ENCODE assay signal across 33 cellular contexts in the genomic region with DNA sequence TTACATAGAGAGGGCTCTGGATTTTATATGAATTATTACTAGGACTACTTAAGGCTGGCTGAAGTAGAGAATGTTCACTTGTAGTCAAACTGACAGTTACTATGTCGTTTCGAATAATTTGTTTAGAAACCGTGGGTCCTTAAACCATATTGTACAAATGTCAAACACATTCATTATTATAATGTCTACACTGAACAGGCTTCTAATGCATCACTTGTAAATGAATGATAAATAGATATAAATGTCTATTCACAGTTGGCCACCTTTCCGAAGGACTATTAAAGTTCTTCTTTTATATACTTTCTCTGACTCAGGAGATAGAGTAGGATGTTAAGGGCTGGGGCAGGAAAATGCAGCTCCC.
A peak's percentile ranks its signal among the peaks of the same experiment; 100 is the strongest.
DNase-seq lines count a peak whose midpoint lies in the region; ATAC-seq and TF ChIP-seq lines count a peak whose summit lies in the region.
"Had no signal": no experiment of that assay in that cellular context is flagged by ENCODE, and none has a peak within 500 bp of the region (broad histone marks: within the 10 kb centered on the region; RNA-seq: fewer than 3 reads in every experiment).

No MANE protein-coding gene starts in this region.

- peak overlapping the region in 2 of 3 experiments; percentile 32 to 35 for H3K27ac Mint-ChIP-seq in nephron
- H3K27ac Mint-ChIP-seq: B cell; CD14-positive monocyte; CD4-positive, alpha-beta memory T cell; CD4-positive, alpha-beta T cell; CD4-positive, CD25-positive, alpha-beta regulatory T cell; CD8-positive, alpha-beta memory T cell; CD8-positive, alpha-beta T cell had no signal

- peaks cover 0 to 4% of the 10 kb centered on the region in 2 experiments; a peak in 2 of 4 replicates for H3K4me1 ChIP-seq in SK-N-SH (ENCODE audit: control insufficient read depth in 1 of 2, insufficient read depth in 2 of 2, low read depth in 1 of 2, low read length in 1 of 2)
- H3K4me1 ChIP-seq in HAP-1 = no peaks in the 10 kb centered on the region
- H3K4me1 ChIP-seq: A549, BE2C, BLaER1, Caco-2 had no signal

- H3K27ac ChIP-seq in SK-N-SH (ENCODE audit: low read depth in 2 of 2, low read length in 1 of 2) = no peak overlapping the region
- H3K27ac ChIP-seq in SK-N-MC = peak overlapping the region; percentile 44; the same call in 1 of the 2 replicates
- H3K27ac ChIP-seq: 22Rv1; A549; BLaER1; BLaER1 treated with 17β-estradiol and CSF1 and Interleukin-3, amounts not matched to agents 10 nM and 100 nM; C4-2B had no signal

- no peak for ATAC-seq in SK-N-SH treated with all-trans-retinoic acid at 6 μM for 48 hours
- ATAC-seq: A549; CD8-positive, alpha-beta T cell had no signal

- H4K20me1 ChIP-seq in SK-N-SH (ENCODE audit: insufficient read depth) = no peaks in the 10 kb centered on the region
- H4K20me1 ChIP-seq: BLaER1; BLaER1 treated with 17β-estradiol and CSF1 and Interleukin-3, amounts not matched to agents 10 nM and 100 nM had no signal

- no peak overlapping the region for H3K4me2 ChIP-seq in SK-N-SH
- H3K4me2 ChIP-seq: A549; BLaER1; BLaER1 treated with 17β-estradiol and CSF1 and Interleukin-3, amounts not matched to agents 10 nM and 100 nM had no signal

- H3K9ac ChIP-seq in SK-N-SH (no peak overlapping the region), SK-N-MC (ENCODE audit: insufficient read length) (no peak overlapping the region)
- H3K9ac ChIP-seq: BLaER1; BLaER1 treated with 17β-estradiol and CSF1 and Interleukin-3, amounts not matched to agents 10 nM and 100 nM had no signal

- DNase-seq in SK-N-SH (no peak), SK-N-MC (ENCODE audit: low read depth, low spot score) (no peak), HAP-1 (ENCODE audit: low spot score in 2 of 2) (no peak), islet precursor cell (no peak)
- DNase-seq: 8988T; ACHN; AML-193; BE2C; C1 segment of cervical spinal cord; Caco-2; Calu3; CD4-positive, alpha-beta memory T cell; CD4-positive, alpha-beta T cell; CD4-positive, CD25-positive, alpha-beta regulatory T cell; CD8-positive, alpha-beta memory T cell; CD8-positive, alpha-beta T cell; COR-L47; DMS 273 treated with DMSO at 0.1 percent for 48 hours; DMS153; DMS53; DMS79; DMS79 treated with DMSO at 0.1 percent for 48 hours; DND-41; EL had no signal

- TF ChIP-seq CTCF in SK-N-SH (IDR thresholded peaks at IDR 0.05) (no peak), nephron (IDR thresholded peaks at IDR 0.05; ENCODE audit: unreplicated experiment in 3 of 3) (no peak)

- no peaks in the 10 kb centered on the region for H3K9me2 ChIP-seq in SK-N-SH

- peaks cover 13% of the 10 kb centered on the region for H3K36me3 Mint-ChIP-seq in nephron (ENCODE audit: low read depth)
- H3K36me3 Mint-ChIP-seq: CD14-positive monocyte; CD4-positive, alpha-beta memory T cell; CD4-positive, CD25-positive, alpha-beta regulatory T cell; CD8-positive, alpha-beta memory T cell; CD8-positive, alpha-beta T cell had no signal

- H3K9me3 ChIP-seq in SK-N-SH (no peaks in the 10 kb centered on the region), SK-N-MC (ENCODE audit: low read depth, low read length) (no peaks in the 10 kb centered on the region), HAP-1 (no peaks in the 10 kb centered on the region)
- H3K9me3 ChIP-seq: A549; BE2C; BLaER1; BLaER1 treated with 17β-estradiol and CSF1 and Interleukin-3, amounts not matched to agents 10 nM and 100 nM; Caco-2 had no signal

- no peak overlapping the region for H2AFZ ChIP-seq in SK-N-SH (ENCODE audit: low read depth)

- TF ChIP-seq EP300 in SK-N-SH (IDR thresholded peaks at IDR 0.05; ENCODE audit: borderline replicate concordance in 1 of 2, low read depth in 1 of 2, low read length in 1 of 2) = no peak

- no peaks in the 10 kb centered on the region for H3F3A ChIP-seq in SK-N-SH (replicated peaks; ENCODE audit: insufficient read depth)

- POLR2A ChIA-PET in SK-N-SH (lab: Yijun Ruan, JAX) = no interaction called here

- no peak overlapping the region for H3K4me3 Mint-ChIP-seq in nephron
- H3K4me3 Mint-ChIP-seq: B cell; CD14-positive monocyte; CD4-positive, alpha-beta memory T cell; CD4-positive, alpha-beta T cell; CD4-positive, CD25-positive, alpha-beta regulatory T cell; CD8-positive, alpha-beta memory T cell; CD8-positive, alpha-beta T cell had no signal

- no peaks in the 10 kb centered on the region; the same call in 1 of the 2 replicates for H3K79me2 ChIP-seq in SK-N-SH (ENCODE audit: insufficient read depth)

- 90% methylated on average over 4 of the region's 4 CpGs for WGBS in SK-N-SH (ENCODE audit: low lambda C conversion rate)

- CTCF ChIA-PET in SK-N-SH (lab: Yijun Ruan, JAX) = interaction anchor here (0.9 to 1.7 kb wide), 2 partner anchors 11 to 12 kb away, joined by 3 to 5 read pairs; no protein-coding TSS in a partner anchor

- peaks cover 0 to 4% of the 10 kb centered on the region in 2 experiments for H3K36me3 ChIP-seq in SK-N-SH (replicated peaks in 1 of 2; ENCODE audit: control insufficient read depth in 1 of 2, insufficient read depth in 2 of 2, low read length in 1 of 2)
- no peaks in the 10 kb centered on the region for H3K36me3 ChIP-seq in SK-N-MC (ENCODE audit: insufficient read depth, low read length)
- H3K36me3 ChIP-seq in HAP-1 (replicated peaks) = no peaks in the 10 kb centered on the region
- H3K36me3 ChIP-seq: BE2C; BLaER1; BLaER1 treated with 17β-estradiol and CSF1 and Interleukin-3, amounts not matched to agents 10 nM and 100 nM had no signal

- H3K9me3 Mint-ChIP-seq in nephron = no peaks in the 10 kb centered on the region
- H3K9me3 Mint-ChIP-seq: CD4-positive, alpha-beta T cell; CD8-positive, alpha-beta T cell had no signal

- peaks cover 15% of the 10 kb centered on the region for H3K4me1 Mint-ChIP-seq in nephron
- H3K4me1 Mint-ChIP-seq: B cell; CD14-positive monocyte; CD4-positive, alpha-beta memory T cell; CD4-positive, CD25-positive, alpha-beta regulatory T cell; CD8-positive, alpha-beta memory T cell had no signal

- H3K27me3 ChIP-seq in SK-N-SH (ENCODE audit: insufficient read depth) (no peaks in the 10 kb centered on the region), HAP-1 (ENCODE audit: low read depth) (no peaks in the 10 kb centered on the region)
- H3K27me3 ChIP-seq: BE2C; BLaER1; BLaER1 treated with 17β-estradiol and CSF1 and Interleukin-3, amounts not matched to agents 10 nM and 100 nM had no signal

- H3K27me3 Mint-ChIP-seq in nephron (ENCODE audit: low read depth) = no peaks in the 10 kb centered on the region
- H3K27me3 Mint-ChIP-seq: B cell; CD4-positive, alpha-beta T cell; CD4-positive, CD25-positive, alpha-beta regulatory T cell; CD8-positive, alpha-beta memory T cell had no signal

- in situ Hi-C loops in HAP-1 (cut with MboI; ENCODE audit: low sequenced_read_pairs) = no loop called here

- TF ChIP-seq RAD21 in SK-N-SH (IDR thresholded peaks at IDR 0.05; ENCODE audit: low read length) = no peak

- H3K4me3 ChIP-seq in SK-N-SH (ENCODE audit: low read depth in 2 of 2, low read length in 1 of 2) = no peak overlapping the region
- peak overlapping the region; percentile 33; the same call in 1 of the 2 replicates for H3K4me3 ChIP-seq in SK-N-MC
- H3K4me3 ChIP-seq in HAP-1 = no peak overlapping the region
- H3K4me3 ChIP-seq: A549; BLaER1; BLaER1 treated with 17β-estradiol and CSF1 and Interleukin-3, amounts not matched to agents 10 nM and 100 nM had no signal

TF ChIP-seq in SK-N-SH treated with all-trans-retinoic acid at 6 μM for 48 hours, 23 proteins besides CTCF, POLR2A, EP300 and RAD21:
- TF ChIP-seq OSR1 (CRISPR knock-in tag; IDR thresholded peaks at IDR 0.05) (no peak), ISL1 (CRISPR knock-in tag; IDR thresholded peaks at IDR 0.05) (0 out of 2 replicates have a peak, but pooled peaks have one; percentile 6)

TF ChIP-seq in SK-N-SH, 30 proteins besides CTCF, POLR2A, EP300 and RAD21 (continues in another document):
- TF ChIP-seq TCF12 (IDR thresholded peaks at IDR 0.05) (no peak), MEF2A (IDR thresholded peaks at IDR 0.05; ENCODE audit: borderline replicate concordance, low read depth) (no peak), MXI1 (IDR thresholded peaks at IDR 0.05; ENCODE audit: low read depth, low read length) (no peak), EZH2phosphoT487 (IDR thresholded peaks at IDR 0.05; ENCODE audit: borderline replicate concordance, low read depth) (no peak), RCOR1 (IDR thresholded peaks at IDR 0.05; ENCODE audit: low read length) (no peak), USF1 (IDR thresholded peaks at IDR 0.05; ENCODE audit: borderline replicate concordance, low read depth) (no peak), FOXM1 (IDR thresholded peaks at IDR 0.05; ENCODE audit: low read depth) (no peak), POLR2AphosphoS5 (IDR thresholded peaks at IDR 0.05; ENCODE audit: low read depth, low read length) (no peak), JUND (IDR thresholded peaks at IDR 0.05) (no peak), CHD2 (IDR thresholded peaks at IDR 0.05; ENCODE audit: low read length, partially characterized antibody) (no peak), ELF1 (IDR thresholded peaks at IDR 0.05) (no peak), GATA2 (CRISPR knock-in tag; IDR thresholded peaks at IDR 0.05) (no peak), TAF1 (IDR thresholded peaks at IDR 0.05; ENCODE audit: borderline replicate concordance, low read depth, low read length) (no peak), TEAD4 (IDR thresholded peaks at IDR 0.05; ENCODE audit: borderline replicate concordance, insufficient read depth) (no peak), NFIC (IDR thresholded peaks at IDR 0.05; ENCODE audit: borderline replicate concordance) (no peak), FOXJ3 (CRISPR knock-in tag; IDR thresholded peaks at IDR 0.05) (no peak), MAX (IDR thresholded peaks at IDR 0.05; ENCODE audit: low read depth) (no peak)
- TF ChIP-seq, protein P1, sequence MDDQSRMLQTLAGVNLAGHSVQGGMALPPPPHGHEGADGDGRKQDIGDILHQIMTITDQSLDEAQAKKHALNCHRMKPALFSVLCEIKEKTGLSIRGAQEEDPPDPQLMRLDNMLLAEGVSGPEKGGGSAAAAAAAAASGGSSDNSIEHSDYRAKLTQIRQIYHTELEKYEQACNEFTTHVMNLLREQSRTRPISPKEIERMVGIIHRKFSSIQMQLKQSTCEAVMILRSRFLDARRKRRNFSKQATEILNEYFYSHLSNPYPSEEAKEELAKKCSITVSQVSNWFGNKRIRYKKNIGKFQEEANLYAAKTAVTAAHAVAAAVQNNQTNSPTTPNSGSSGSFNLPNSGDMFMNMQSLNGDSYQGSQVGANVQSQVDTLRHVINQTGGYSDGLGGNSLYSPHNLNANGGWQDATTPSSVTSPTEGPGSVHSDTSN (IDR thresholded peaks at IDR 0.05) = no peak
